Comparison of ENCODE assay signal across 1 cellular context in genomic region chr1:206921772-206922265, GRCh38.
TF ChIP-seq lines count a peak whose summit lies in the region.

Gene FCMR, minus strand, starts transcription at chr1:206921941. Its CDS starts 87 bp downstream, at chr1:206921854.

TF ChIP-seq in IMR-90, 13 proteins besides CTCF, POLR2A, EP300 and RAD21:
- TF ChIP-seq FOS (IDR thresholded peaks at IDR 0.05; ENCODE audit: low read depth, low read length) = no peak
- TF ChIP-seq, protein P1, sequence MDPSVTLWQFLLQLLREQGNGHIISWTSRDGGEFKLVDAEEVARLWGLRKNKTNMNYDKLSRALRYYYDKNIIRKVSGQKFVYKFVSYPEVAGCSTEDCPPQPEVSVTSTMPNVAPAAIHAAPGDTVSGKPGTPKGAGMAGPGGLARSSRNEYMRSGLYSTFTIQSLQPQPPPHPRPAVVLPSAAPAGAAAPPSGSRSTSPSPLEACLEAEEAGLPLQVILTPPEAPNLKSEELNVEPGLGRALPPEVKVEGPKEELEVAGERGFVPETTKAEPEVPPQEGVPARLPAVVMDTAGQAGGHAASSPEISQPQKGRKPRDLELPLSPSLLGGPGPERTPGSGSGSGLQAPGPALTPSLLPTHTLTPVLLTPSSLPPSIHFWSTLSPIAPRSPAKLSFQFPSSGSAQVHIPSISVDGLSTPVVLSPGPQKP (IDR thresholded peaks at IDR 0.05; ENCODE audit: borderline replicate concordance, low read depth, low read length) = no peak
- no peak for TF ChIP-seq MAZ (IDR thresholded peaks at IDR 0.05; ENCODE audit: borderline replicate concordance, low read depth, low read length)
- no peak for TF ChIP-seq SMC3 (IDR thresholded peaks at IDR 0.05; ENCODE audit: low read depth, low read length)
- no peak for TF ChIP-seq RFX5 (IDR thresholded peaks at IDR 0.05; ENCODE audit: low read depth, low read length)
- no peak for TF ChIP-seq RCOR1 (IDR thresholded peaks at IDR 0.05; ENCODE audit: insufficient replicate concordance, low read length)
- TF ChIP-seq CHD1 (IDR thresholded peaks at IDR 0.05; ENCODE audit: low read depth, low read length) = no peak
- no peak for TF ChIP-seq NFE2L2 (IDR thresholded peaks at IDR 0.05; ENCODE audit: low read depth, low read length)
- no peak for TF ChIP-seq CEBPB (IDR thresholded peaks at IDR 0.05; ENCODE audit: low read depth, low read length)
- TF ChIP-seq MAFK (IDR thresholded peaks at IDR 0.05; ENCODE audit: low read depth, low read length) = no peak
- no peak for TF ChIP-seq MXI1 (IDR thresholded peaks at IDR 0.05; ENCODE audit: borderline replicate concordance, low read depth, low read length)
- TF ChIP-seq, protein P2, sequence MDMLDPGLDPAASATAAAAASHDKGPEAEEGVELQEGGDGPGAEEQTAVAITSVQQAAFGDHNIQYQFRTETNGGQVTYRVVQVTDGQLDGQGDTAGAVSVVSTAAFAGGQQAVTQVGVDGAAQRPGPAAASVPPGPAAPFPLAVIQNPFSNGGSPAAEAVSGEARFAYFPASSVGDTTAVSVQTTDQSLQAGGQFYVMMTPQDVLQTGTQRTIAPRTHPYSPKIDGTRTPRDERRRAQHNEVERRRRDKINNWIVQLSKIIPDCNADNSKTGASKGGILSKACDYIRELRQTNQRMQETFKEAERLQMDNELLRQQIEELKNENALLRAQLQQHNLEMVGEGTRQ (IDR thresholded peaks at IDR 0.05; ENCODE audit: low read depth, low read length) = no peak
- no peak for TF ChIP-seq BHLHE40 (IDR thresholded peaks at IDR 0.05; ENCODE audit: low read depth, low read length)
